Comparison of ENCODE assay signal across 1 cellular context in genomic region chr3:127038923-127039581, GRCh38.
TF ChIP-seq lines count a peak whose summit lies in the region.

No MANE protein-coding gene starts in this region.

TF ChIP-seq in WTC11, 78 proteins besides CTCF, POLR2A, EP300 and RAD21 (continued from another document):
- no peak for TF ChIP-seq ATF6 (CRISPR knock-in tag; IDR thresholded peaks at IDR 0.05)
TF ChIP-seq in WTC11: peak in this region for 0.
